ENCODE assay signal across 11 cellular contexts in the genomic region with DNA sequence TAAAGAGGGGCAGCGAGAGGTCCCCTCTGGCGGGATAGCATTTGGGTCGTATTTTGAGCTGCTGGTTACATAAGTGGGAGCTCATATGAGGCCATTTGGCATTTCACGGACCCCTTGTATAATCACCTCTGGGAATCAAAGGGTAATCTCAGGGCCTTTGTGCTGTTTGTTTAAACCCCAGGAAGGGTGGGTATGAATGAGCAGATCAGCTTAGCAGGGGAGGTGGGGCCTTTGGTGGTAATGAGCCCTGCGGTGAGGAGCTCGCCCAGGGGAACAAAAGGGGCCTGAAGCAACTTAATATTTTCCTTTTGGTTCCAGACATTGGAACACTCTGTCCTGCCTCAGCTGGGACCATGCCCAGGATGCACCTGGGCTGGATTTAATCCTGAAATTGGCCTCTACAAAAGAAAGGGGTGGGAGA. TPM values are rescaled to one million over a fixed set of nuclear protein-coding genes. Genes with fewer than 3 reads are reported as not detected.
DNase-seq lines count a peak whose midpoint lies in the region; ATAC-seq, FAIRE-seq and TF ChIP-seq lines count a peak whose summit lies in the region.
"Had no signal": no experiment of that assay in that cellular context is flagged by ENCODE, and none has a peak within 500 bp of the region (broad histone marks: within the 10 kb centered on the region; RNA-seq: fewer than 3 reads in every experiment).

No MANE protein-coding gene starts in this region.

- peaks cover 9% of the 10 kb centered on the region for H3K36me3 Mint-ChIP-seq in glutamatergic neuron (ENCODE audit: unreplicated experiment)

- no peak for FAIRE-seq in RCC 7860 (lab: Jason Lieb, UNC)

- ATAC-seq in gastrocnemius medialis (peak; percentile 57 to 71), GM18868 (IDR thresholded peaks at IDR 0.05; ENCODE audit: unreplicated experiment) (no peak)

- DNase-seq in Daoy (ENCODE audit: low read depth): peak; percentile 60
- peak; percentile 43 for DNase-seq in NCI-H345 treated with DMSO at 0.1 percent for 48 hours (lab: John Stamatoyannopoulos, UW; ENCODE audit: unreplicated experiment)
- no peak for DNase-seq in glutamatergic neuron
- DNase-seq in gastrocnemius medialis: peak in 1 of 2 donors; percentile 58
- no peak for DNase-seq in RCC 7860 (ENCODE audit: low spot score)
- DNase-seq in activated CD4-positive, alpha-beta T cell treated with anti-CD3 and anti-CD28 coated beads for 48 hours: no peak
- DNase-seq in kidney glomerular epithelial cell (lab: John Stamatoyannopoulos, UW): no peak
- DNase-seq: activated CD4-positive, alpha-beta T cell treated with anti-CD3 and anti-CD28 coated beads, Interleukin-2, amount 50 U/mL, for 1 hour; activated gamma-delta T cell treated with Interleukin-2 at 50 U/mL for 16 hours; transverse colon had no signal

- no peaks in the 10 kb centered on the region for H3K9me3 ChIP-seq in gastrocnemius medialis
- H3K9me3 ChIP-seq: transverse colon had no signal

- no peak for TF ChIP-seq POLR2A in gastrocnemius medialis (IDR thresholded peaks at IDR 0.05)

- H3K27me3 Mint-ChIP-seq in glutamatergic neuron (ENCODE audit: unreplicated experiment): peaks cover 6% of the 10 kb centered on the region

- H3K36me3 ChIP-seq in gastrocnemius medialis: no peaks in the 10 kb centered on the region
- H3K36me3 ChIP-seq: transverse colon had no signal

- no peak overlapping the region for H3K27ac Mint-ChIP-seq in glutamatergic neuron (ENCODE audit: unreplicated experiment)

- peak overlapping the region; percentile 30 to 47 (median 40) for H3K27ac ChIP-seq in gastrocnemius medialis
- H3K27ac ChIP-seq: transverse colon had no signal

- peaks cover 4 to 6% of the 10 kb centered on the region in 2 donors for H3K4me1 ChIP-seq in gastrocnemius medialis

- H3K9me3 Mint-ChIP-seq in glutamatergic neuron (ENCODE audit: unreplicated experiment): peaks cover 4% of the 10 kb centered on the region

- intact Hi-C loops in gastrocnemius medialis (cut with DNase I; ENCODE audit: low total_unique reads): no loop called here

- H3K27me3 ChIP-seq in gastrocnemius medialis: no peaks in the 10 kb centered on the region
- H3K27me3 ChIP-seq: transverse colon had no signal

- peak overlapping the region; percentile 32 for H3K4me3 Mint-ChIP-seq in glutamatergic neuron (ENCODE audit: unreplicated experiment)

- H3K4me1 Mint-ChIP-seq in glutamatergic neuron (ENCODE audit: low read depth, unreplicated experiment): peaks cover 26% of the 10 kb centered on the region

- in situ Hi-C loops in gastrocnemius medialis (cut with MboI; ENCODE audit: low sequenced_read_pairs in 4 of 4): loop anchor here in 2 of 4 donors (10.0 kb wide), 2 partner anchors 49 to 59 kb away; no protein-coding TSS in a partner anchor

- TF ChIP-seq CTCF in glutamatergic neuron (IDR thresholded peaks at IDR 0.05; ENCODE audit: partially characterized antibody, unreplicated experiment) (no peak), gastrocnemius medialis (IDR thresholded peaks at IDR 0.05 in 4 of 5, conservative IDR thresholded peaks at IDR 0.05 in 1 of 5) (no peak)

- no peak overlapping the region for H3K4me3 ChIP-seq in gastrocnemius medialis
- H3K4me3 ChIP-seq: transverse colon had no signal

RNA-seq across cellular contexts. Expression of gene TSKU, which starts 10.2 kb away (rescaled TPM):
- total RNA-seq in Daoy (2014; rRNA removed; shearing (Covaris generic)): 25.1 and 26.3 TPM in 2 replicates
- total RNA-seq in glutamatergic neuron (ENCODE audit: unreplicated experiment): 29.2 TPM
- 10 to 100 TPM; 10.2 to 23.9 (median 15.8) TPM for total RNA-seq in gastrocnemius medialis

Comparison
In these comparisons a context has a peak if more than half of its experiments do, and no peak if none do; other contexts are left out.
1. DNase-seq: peak in Daoy (single experiment) and NCI-H345 treated with DMSO at 0.1 percent for 48 hours (single experiment); none in glutamatergic neuron (single experiment), RCC 7860 (single experiment), activated CD4-positive, alpha-beta T cell treated with anti-CD3 and anti-CD28 coated beads for 48 hours (single experiment) and kidney glomerular epithelial cell (single experiment).